Comparison of ENCODE assay signal across 10 cellular contexts in the genomic region with DNA sequence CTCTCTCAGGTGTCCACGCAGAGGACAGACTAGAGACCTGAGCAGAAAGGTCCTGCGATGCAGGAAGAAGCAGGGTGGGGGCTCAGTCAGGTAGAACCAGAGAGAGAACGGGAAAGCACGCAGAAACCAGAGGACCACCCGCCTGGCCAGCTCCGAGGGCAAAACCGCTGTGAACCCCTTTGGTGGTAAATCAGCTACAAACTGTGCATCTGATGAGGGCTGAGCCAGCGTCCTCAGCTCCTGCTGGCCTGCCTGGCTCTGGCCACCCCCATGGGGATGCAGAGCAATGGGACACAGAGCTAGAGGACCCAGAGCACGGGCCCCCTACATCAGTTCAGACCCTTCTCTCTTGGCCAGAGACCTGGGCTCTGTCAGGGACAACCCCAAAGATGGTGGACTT. TPM values are rescaled to one million over a fixed set of nuclear protein-coding genes. Genes with fewer than 3 reads are reported as not detected.
"Had no signal": no experiment of that assay in that cellular context is flagged by ENCODE, and none has a peak within 500 bp of the region (broad histone marks: within the 10 kb centered on the region; RNA-seq: fewer than 3 reads in every experiment).

No MANE protein-coding gene starts in this region.

- H3K27ac ChIP-seq: HL-60 had no signal

- ATAC-seq: GM23338, HCT116, HepG2, K562 had no signal

- H2AFZ ChIP-seq: GM23338 had no signal

- H3K4me1 ChIP-seq: HAP-1 had no signal

- H3K4me3 ChIP-seq: GM23338, HAP-1, K562 had no signal

- H3K9me3 ChIP-seq: HAP-1 had no signal

- DNase-seq: H7, HFFc6, IMR-90 had no signal

- H3K4me2 ChIP-seq: GM23338 had no signal

- H3K36me3 ChIP-seq: HAP-1 had no signal

RNA-seq across cellular contexts. Expression of a gene that starts 44.6 kb away (rescaled TPM):
- total RNA-seq: GM23338, H4, HepG2, HFFc6, IMR-90, K562 had no signal
- polyA plus RNA-seq: GM23338, HepG2, IMR-90 had no signal
